ENCODE assay signal across 13 cellular contexts in genomic region chr10:102247724-102248123, GRCh38. TPM values are rescaled to one million over a fixed set of nuclear protein-coding genes. Genes with fewer than 3 reads are reported as not detected.
DNase-seq lines count a peak whose midpoint lies in the region; ATAC-seq, FAIRE-seq and TF ChIP-seq lines count a peak whose summit lies in the region.
"Had no signal": no experiment of that assay in that cellular context is flagged by ENCODE, and none has a peak within 500 bp of the region (broad histone marks: within the 10 kb centered on the region; RNA-seq: fewer than 3 reads in every experiment).

No MANE protein-coding gene starts in this region.

- H3K4me1 Mint-ChIP-seq in activated naive CD4-positive, alpha-beta T cell treated with anti-CD3 and anti-CD28 coated beads, Interleukin-2, amount 50 U/mL, for 24 hours: peaks cover 41% of the 10 kb centered on the region
- H3K4me1 Mint-ChIP-seq in T-cell: peaks cover 34 to 55% (median 44%) of the 10 kb centered on the region in 3 donors
- H3K4me1 Mint-ChIP-seq in stimulated activated memory B cell treated with anti-CD40 and anti-IgM and Interleukin-4, amounts not matched to agents 10 μg/mL and 1 μg/mL and 100 μg/mL, for 72 hours: peaks cover 30% of the 10 kb centered on the region

- peaks cover 6% of the 10 kb centered on the region for H3K36me3 Mint-ChIP-seq in activated naive CD4-positive, alpha-beta T cell treated with anti-CD3 and anti-CD28 coated beads, Interleukin-2, amount 50 U/mL, for 24 hours
- peaks cover 18 to 22% of the 10 kb centered on the region in 2 donors for H3K36me3 Mint-ChIP-seq in activated naive CD4-positive, alpha-beta T cell treated with anti-CD3 and anti-CD28 coated beads, Interleukin-2, amount 50 U/mL, for 72 hours
- H3K36me3 Mint-ChIP-seq in T-cell: peaks cover 5% of the 10 kb centered on the region
- H3K36me3 Mint-ChIP-seq in stimulated activated memory B cell treated with anti-CD40 and anti-IgM and Interleukin-4, amounts not matched to agents 10 μg/mL and 1 μg/mL and 100 μg/mL, for 72 hours: peaks cover 7% of the 10 kb centered on the region

- no peak for TF ChIP-seq POLR2A in H54 (IDR thresholded peaks at IDR 0.05; ENCODE audit: low read depth, low read length)

- POLR2A ChIA-PET in T-cell (lab: Charles Lee): interaction anchor here (0.6 to 1.1 kb wide), 7 partner anchors 10 to 902 kb away, joined by 3 to 8 read pairs (median 4); no protein-coding TSS in a partner anchor

- CTCF ChIA-PET in T-cell (lab: Charles Lee): interaction anchor here in 1 of 2 donors (0.5 to 3.3 kb wide), 2 partner anchors 17 to 645 kb away, joined by 3 to 31 read pairs; no protein-coding TSS in a partner anchor

- H3K4me3 Mint-ChIP-seq in activated naive CD4-positive, alpha-beta T cell treated with anti-CD3 and anti-CD28 coated beads, Interleukin-2, amount 50 U/mL, for 24 hours: peak overlapping the region; percentile 99
- peak overlapping the region; percentile 94 to 98 (median 97) for H3K4me3 Mint-ChIP-seq in T-cell
- H3K4me3 Mint-ChIP-seq in stimulated activated memory B cell treated with anti-CD40 and anti-IgM and Interleukin-4, amounts not matched to agents 10 μg/mL and 1 μg/mL and 100 μg/mL, for 72 hours: peak overlapping the region; percentile 41
- H3K4me3 Mint-ChIP-seq: CD14-positive monocyte had no signal

- FAIRE-seq in H54 (lab: Jason Lieb, UNC): no peak

- H3K27ac Mint-ChIP-seq in activated naive CD4-positive, alpha-beta T cell treated with anti-CD3 and anti-CD28 coated beads, Interleukin-2, amount 50 U/mL, for 24 hours: no peak overlapping the region
- H3K27ac Mint-ChIP-seq in activated naive CD4-positive, alpha-beta T cell treated with anti-CD3 and anti-CD28 coated beads, Interleukin-2, amount 50 U/mL, for 72 hours: no peak overlapping the region
- H3K27ac Mint-ChIP-seq in T-cell: no peak overlapping the region
- H3K27ac Mint-ChIP-seq in stimulated activated memory B cell treated with anti-CD40 and anti-IgM and Interleukin-4, amounts not matched to agents 10 μg/mL and 1 μg/mL and 100 μg/mL, for 72 hours: peak overlapping the region; percentile 61
- H3K27ac Mint-ChIP-seq: activated naive CD4-positive, alpha-beta T cell treated with anti-CD3 and anti-CD28 coated beads for 36 hours had no signal

- DNase-seq in activated naive CD4-positive, alpha-beta T cell treated with anti-CD3 and anti-CD28 coated beads, Interleukin-2, amount 50 U/mL, for 72 hours (ENCODE audit: low spot score in 2 of 2): no peak
- DNase-seq in T-cell (no peak), foreskin melanocyte (peak; percentile 84), H54 (ENCODE audit: insufficient read length, low spot score) (no peak), NCI-H1105 (lab: John Stamatoyannopoulos, UW) (no peak), mucosa of gallbladder (ENCODE audit: low spot score) (no peak)
- DNase-seq: activated naive CD4-positive, alpha-beta T cell treated with anti-CD3 and anti-CD28 coated beads for 36 hours; NCI-H1694; stimulated activated CD4-positive, alpha-beta T cell treated with anti-CD3 and anti-CD28 coated beads, Interleukin-12 subunit alpha, Interleukin-12 subunit beta, amount 100 ng/mL, for 4 hours had no signal

- H3K27me3 Mint-ChIP-seq in activated naive CD4-positive, alpha-beta T cell treated with anti-CD3 and anti-CD28 coated beads, Interleukin-2, amount 50 U/mL, for 24 hours: peaks cover 8% of the 10 kb centered on the region
- H3K27me3 Mint-ChIP-seq in T-cell: peaks cover 5 to 6% of the 10 kb centered on the region in 2 donors
- H3K27me3 Mint-ChIP-seq in stimulated activated memory B cell treated with anti-CD40 and anti-IgM and Interleukin-4, amounts not matched to agents 10 μg/mL and 1 μg/mL and 100 μg/mL, for 72 hours: no peaks in the 10 kb centered on the region

- ATAC-seq in activated naive CD4-positive, alpha-beta T cell treated with anti-CD3 and anti-CD28 coated beads, Interleukin-2, amount 50 U/mL, for 72 hours: no peak
- no peak for ATAC-seq in T-cell (replicated peaks in 1 of 4)
- no peak for ATAC-seq in stimulated activated memory B cell treated with anti-CD40 and anti-IgM and Interleukin-4, amounts not matched to agents 10 μg/mL and 1 μg/mL and 100 μg/mL, for 72 hours

- H3K9me3 Mint-ChIP-seq in activated naive CD4-positive, alpha-beta T cell treated with anti-CD3 and anti-CD28 coated beads, Interleukin-2, amount 50 U/mL, for 24 hours: no peaks in the 10 kb centered on the region
- no peaks in the 10 kb centered on the region for H3K9me3 Mint-ChIP-seq in activated naive CD4-positive, alpha-beta T cell treated with anti-CD3 and anti-CD28 coated beads, Interleukin-2, amount 50 U/mL, for 72 hours
- no peaks in the 10 kb centered on the region for H3K9me3 Mint-ChIP-seq in T-cell
- no peaks in the 10 kb centered on the region for H3K9me3 Mint-ChIP-seq in stimulated activated memory B cell treated with anti-CD40 and anti-IgM and Interleukin-4, amounts not matched to agents 10 μg/mL and 1 μg/mL and 100 μg/mL, for 72 hours
- H3K9me3 Mint-ChIP-seq: activated naive CD4-positive, alpha-beta T cell treated with anti-CD3 and anti-CD28 coated beads for 36 hours; CD14-positive monocyte had no signal

RNA-seq across cellular contexts. Expression of gene GBF1, which starts 2.4 kb away (rescaled TPM):
- 10 to 100 TPM; 32.1 to 44.2 TPM for total RNA-seq in activated naive CD4-positive, alpha-beta T cell treated with anti-CD3 and anti-CD28 coated beads, Interleukin-2, amount 50 U/mL, for 72 hours
- total RNA-seq in T-cell: 10 to 100 TPM; 37.2 to 41.1 (median 38.7) TPM
- 52.8 TPM for total RNA-seq in mucosa of gallbladder

RNA-seq across cellular contexts. Expression of gene PITX3, which starts 6.4 kb away (rescaled TPM):
- not detected for total RNA-seq in activated naive CD4-positive, alpha-beta T cell treated with anti-CD3 and anti-CD28 coated beads, Interleukin-2, amount 50 U/mL, for 72 hours
- not detected for total RNA-seq in T-cell
- total RNA-seq in mucosa of gallbladder: not detected
- total RNA-seq: suprapubic skin had no signal

RNA-seq across cellular contexts. Expression of gene ELOVL3, which starts 21.6 kb away (rescaled TPM):
- under 1 TPM in 1 of 2 donors, not detected in 1; 0.50 TPM for total RNA-seq in activated naive CD4-positive, alpha-beta T cell treated with anti-CD3 and anti-CD28 coated beads, Interleukin-2, amount 50 U/mL, for 72 hours
- total RNA-seq in T-cell (not detected), mucosa of gallbladder (not detected)
- total RNA-seq: activated naive CD4-positive, alpha-beta T cell treated with anti-CD3 and anti-CD28 coated beads for 36 hours had no signal

Comparison
In these comparisons a context has a peak if more than half of its experiments do, and no peak if none do; other contexts are left out.
1. H3K4me3 Mint-ChIP-seq: peak in every context shown above with its lines; median percentile 99 in activated naive CD4-positive, alpha-beta T cell treated with anti-CD3 and anti-CD28 coated beads, Interleukin-2, amount 50 U/mL, for 24 hours; 97 in T-cell; 41 in stimulated activated memory B cell treated with anti-CD40 and anti-IgM and Interleukin-4, amounts not matched to agents 10 μg/mL and 1 μg/mL and 100 μg/mL, for 72 hours.